ENCODE assay signal across 23 cellular contexts in the genomic region with DNA sequence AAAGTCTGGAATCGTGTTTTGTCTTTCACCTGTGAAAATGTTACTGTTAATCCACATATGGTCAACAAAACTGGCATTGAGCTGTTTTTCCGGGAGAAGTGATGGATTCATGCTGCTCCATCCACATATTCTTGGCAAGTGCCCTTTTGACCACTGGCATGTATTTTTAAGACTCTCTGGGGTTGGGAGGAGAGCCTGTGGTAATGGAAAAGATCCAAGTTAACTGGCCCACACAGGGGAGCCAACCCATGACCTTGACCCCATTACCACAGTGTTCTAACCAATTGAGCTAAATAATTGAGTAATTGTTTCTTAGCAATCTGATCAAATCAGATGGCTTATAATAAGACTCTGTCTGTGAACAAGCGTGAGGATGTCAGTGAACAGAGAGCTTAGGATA.
DNase-seq lines count a peak whose midpoint lies in the region; ATAC-seq, FAIRE-seq and TF ChIP-seq lines count a peak whose summit lies in the region.
"Had no signal": no experiment of that assay in that cellular context is flagged by ENCODE, and none has a peak within 500 bp of the region (broad histone marks: within the 10 kb centered on the region; RNA-seq: fewer than 3 reads in every experiment).

No MANE protein-coding gene starts in this region.

- H3K4me1 ChIP-seq in astrocyte (ENCODE audit: insufficient read depth, low read length) = no peaks in the 10 kb centered on the region

- DNase-seq in NCI-H82 (lab: John Stamatoyannopoulos, UW) (peak; percentile 38), NCI-H82 treated with DMSO at 0.1 percent for 48 hours (lab: John Stamatoyannopoulos, UW; ENCODE audit: unreplicated experiment) (no peak), astrocyte (ENCODE audit: low read depth) (peak; percentile 56), fibroblast of the aortic adventitia (ENCODE audit: low read depth) (peak; percentile 50), occipital lobe (lab: John Stamatoyannopoulos, UW) (no peak)
- no peak for DNase-seq in activated CD4-positive, alpha-beta memory T cell treated with anti-CD3 and anti-CD28 coated beads, Interleukin-2, amount 10 ng/mL, durations not matched to agents 7 days and 5 days
- DNase-seq: activated CD8-positive, alpha-beta T cell treated with anti-CD3 and anti-CD28 coated beads, Interleukin-2, amount 10 ng/mL, durations not matched to agents 7 days and 5 days; activated naive CD4-positive, alpha-beta T cell treated with Interleukin-2 at 50 U/mL for 16 hours; activated T-cell treated with anti-CD3 and anti-CD28 coated beads, Interleukin-2, amount 50 U/mL, for 1 hour; C1 segment of cervical spinal cord; central memory CD4-positive, alpha-beta T cell; H9; NCI-H2081; NCI-H446 treated with DMSO at 0.1 percent for 48 hours; NK-92 treated with Interleukin-12 subunit alpha and Interleukin-12 subunit beta, amount 100 ng/mL, for 24 hours; tibial artery had no signal

- no peaks in the 10 kb centered on the region for H3K36me3 Mint-ChIP-seq in astrocyte (ENCODE audit: low read depth, unreplicated experiment)
- no peaks in the 10 kb centered on the region for H3K36me3 Mint-ChIP-seq in activated CD4-positive, alpha-beta memory T cell treated with anti-CD3 and anti-CD28 coated beads, Interleukin-2, amount 10 ng/mL, durations not matched to agents 7 days and 5 days (ENCODE audit: low read depth)
- H3K36me3 Mint-ChIP-seq: memory B cell had no signal

- no peak overlapping the region for H3K4me3 ChIP-seq in astrocyte (ENCODE audit: insufficient read depth, low read depth, low read length)
- H3K4me3 ChIP-seq in fibroblast of the aortic adventitia (ENCODE audit: low read depth, low read length) = no peak overlapping the region
- H3K4me3 ChIP-seq: tibial artery had no signal

- H3K4me3 Mint-ChIP-seq in astrocyte (ENCODE audit: unreplicated experiment) = no peak overlapping the region
- H3K4me3 Mint-ChIP-seq in activated CD4-positive, alpha-beta memory T cell treated with anti-CD3 and anti-CD28 coated beads, Interleukin-2, amount 10 ng/mL, durations not matched to agents 7 days and 5 days = no peak overlapping the region
- H3K4me3 Mint-ChIP-seq: activated CD8-positive, alpha-beta T cell treated with anti-CD3 and anti-CD28 coated beads, Interleukin-2, amount 10 ng/mL, durations not matched to agents 7 days and 5 days; H9; memory B cell; stimulated activated naive CD8-positive, alpha-beta T cell treated with anti-CD3 and anti-CD28 coated beads, Interleukin-15, Interleukin-2, amounts not matched to agents 100 ng/mL and 50 ng/mL, for 24 hours had no signal

- TF ChIP-seq CTCF in astrocyte (IDR thresholded peaks at IDR 0.05; ENCODE audit: insufficient read depth, low read depth, low read length) = no peak
- no peak for TF ChIP-seq CTCF in fibroblast of the aortic adventitia (IDR thresholded peaks at IDR 0.05; ENCODE audit: insufficient read depth, low read length)

- POLR2A ChIA-PET in activated CD4-positive, alpha-beta memory T cell treated with anti-CD3 and anti-CD28 coated beads, Interleukin-2, amount 10 ng/mL, durations not matched to agents 7 days and 5 days (lab: Charles Lee) = no interaction called here

- H4K20me1 ChIP-seq in astrocyte (ENCODE audit: insufficient read depth, low read length) = no peaks in the 10 kb centered on the region

- H3K9me3 Mint-ChIP-seq in astrocyte (ENCODE audit: unreplicated experiment) = peaks cover 2% of the 10 kb centered on the region
- no peaks in the 10 kb centered on the region for H3K9me3 Mint-ChIP-seq in activated CD4-positive, alpha-beta memory T cell treated with anti-CD3 and anti-CD28 coated beads, Interleukin-2, amount 10 ng/mL, durations not matched to agents 7 days and 5 days
- H3K9me3 Mint-ChIP-seq: H9; memory B cell; stimulated activated naive CD8-positive, alpha-beta T cell treated with anti-CD3 and anti-CD28 coated beads, Interleukin-15, Interleukin-2, amounts not matched to agents 100 ng/mL and 50 ng/mL, for 24 hours had no signal

- no peaks in the 10 kb centered on the region for H3K27me3 ChIP-seq in astrocyte (ENCODE audit: insufficient read depth, low read length)
- H3K27me3 ChIP-seq: tibial artery had no signal

- no peaks in the 10 kb centered on the region for H3K79me2 ChIP-seq in astrocyte (ENCODE audit: insufficient read depth, low read length)

- H3K9ac ChIP-seq in astrocyte (ENCODE audit: low read length) = no peak overlapping the region

- H3K27ac Mint-ChIP-seq in astrocyte (ENCODE audit: unreplicated experiment) = no peak overlapping the region
- no peak overlapping the region for H3K27ac Mint-ChIP-seq in activated CD4-positive, alpha-beta memory T cell treated with anti-CD3 and anti-CD28 coated beads, Interleukin-2, amount 10 ng/mL, durations not matched to agents 7 days and 5 days
- H3K27ac Mint-ChIP-seq: activated CD8-positive, alpha-beta T cell treated with anti-CD3 and anti-CD28 coated beads, Interleukin-2, amount 10 ng/mL, durations not matched to agents 7 days and 5 days; H9; memory B cell; stimulated activated naive CD8-positive, alpha-beta T cell treated with anti-CD3 and anti-CD28 coated beads, Interleukin-15, Interleukin-2, amounts not matched to agents 100 ng/mL and 50 ng/mL, for 24 hours had no signal

- no peak overlapping the region for H3K4me2 ChIP-seq in astrocyte (ENCODE audit: low read length)

- H3K36me3 ChIP-seq in astrocyte (ENCODE audit: insufficient read depth, low read length) = no peaks in the 10 kb centered on the region
- H3K36me3 ChIP-seq: tibial artery had no signal

- no peak for ATAC-seq in GM21360 (IDR thresholded peaks at IDR 0.05; ENCODE audit: unreplicated experiment)
- no peak for ATAC-seq in GM19397 (IDR thresholded peaks at IDR 0.05; ENCODE audit: unreplicated experiment)
- ATAC-seq: activated CD8-positive, alpha-beta T cell treated with anti-CD3 and anti-CD28 coated beads, Interleukin-2, amount 10 ng/mL, durations not matched to agents 7 days and 5 days had no signal

- no peak overlapping the region for H2AFZ ChIP-seq in astrocyte (ENCODE audit: low read depth, low read length)

- CTCF ChIA-PET in activated CD4-positive, alpha-beta memory T cell treated with anti-CD3 and anti-CD28 coated beads, Interleukin-2, amount 10 ng/mL, durations not matched to agents 7 days and 5 days (lab: Charles Lee) = no interaction called here

- no peak for FAIRE-seq in astrocyte (lab: Jason Lieb, UNC)
- FAIRE-seq: RCC 7860 had no signal

- no peaks in the 10 kb centered on the region for H3K27me3 Mint-ChIP-seq in astrocyte (ENCODE audit: low read depth, unreplicated experiment)
- no peaks in the 10 kb centered on the region for H3K27me3 Mint-ChIP-seq in activated CD4-positive, alpha-beta memory T cell treated with anti-CD3 and anti-CD28 coated beads, Interleukin-2, amount 10 ng/mL, durations not matched to agents 7 days and 5 days
- H3K27me3 Mint-ChIP-seq: memory B cell had no signal

- H3K4me1 Mint-ChIP-seq in astrocyte (ENCODE audit: low read depth, unreplicated experiment) = peaks cover 24% of the 10 kb centered on the region
- no peaks in the 10 kb centered on the region for H3K4me1 Mint-ChIP-seq in activated CD4-positive, alpha-beta memory T cell treated with anti-CD3 and anti-CD28 coated beads, Interleukin-2, amount 10 ng/mL, durations not matched to agents 7 days and 5 days
- H3K4me1 Mint-ChIP-seq: memory B cell had no signal

- H3K9me3 ChIP-seq in astrocyte (ENCODE audit: insufficient read depth, low read depth, low read length) = no peaks in the 10 kb centered on the region
- H3K9me3 ChIP-seq: tibial artery had no signal

- no peak overlapping the region for H3K27ac ChIP-seq in astrocyte (ENCODE audit: low read depth, low read length)
- H3K27ac ChIP-seq: 22Rv1, epithelial cell of prostate, tibial artery had no signal

Comparison
In these comparisons a context has a peak if more than half of its experiments do, and no peak if none do; other contexts are left out.
1. DNase-seq: peak in NCI-H82 (single experiment), astrocyte (single experiment) and fibroblast of the aortic adventitia (single experiment); none in NCI-H82 treated with DMSO at 0.1 percent for 48 hours (single experiment), occipital lobe (single experiment) and activated CD4-positive, alpha-beta memory T cell treated with anti-CD3 and anti-CD28 coated beads, Interleukin-2, amount 10 ng/mL, durations not matched to agents 7 days and 5 days (single experiment).